23 cellular contexts compared by ENCODE assay signal in the genomic region with DNA sequence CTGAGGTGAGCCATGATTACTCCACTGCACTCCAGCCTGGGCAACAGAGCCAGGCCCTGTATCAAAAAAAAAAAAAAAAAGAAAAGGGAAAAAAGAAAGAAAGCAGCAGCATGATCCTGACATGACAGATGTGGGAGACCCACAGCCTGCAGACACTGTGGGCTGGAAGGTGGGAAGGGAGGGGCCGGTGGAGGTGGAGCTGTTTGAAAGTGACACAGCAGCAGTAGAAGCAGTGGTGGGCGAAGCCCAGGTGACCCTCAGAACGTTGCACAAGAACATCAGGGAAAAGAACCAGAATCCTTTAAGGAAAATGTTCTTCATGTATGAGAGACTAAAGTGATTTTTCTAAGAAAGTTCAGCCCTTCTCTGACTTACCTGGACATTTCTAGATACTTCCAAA. TPM values are rescaled to one million over a fixed set of nuclear protein-coding genes. Genes with fewer than 3 reads are reported as not detected.
"Had no signal": no experiment of that assay in that cellular context is flagged by ENCODE, and none has a peak within 500 bp of the region (broad histone marks: within the 10 kb centered on the region; RNA-seq: fewer than 3 reads in every experiment).

No MANE protein-coding gene starts in this region.

- H3K27me3 Mint-ChIP-seq: activated T-cell treated with anti-CD3 and anti-CD28 coated beads, Interleukin-2, amount 50 U/mL, for 24 hours; stimulated activated naive CD8-positive, alpha-beta T cell treated with anti-CD3 and anti-CD28 coated beads, Interleukin-15, Interleukin-2, amounts not matched to agents 100 ng/mL and 50 ng/mL, for 24 hours had no signal

- H3K27ac ChIP-seq: body of pancreas, cardiac muscle cell, epithelial cell of prostate, lower lobe of right lung, thyroid gland had no signal

- H3K9me3 Mint-ChIP-seq: activated naive CD4-positive, alpha-beta T cell treated with anti-CD3 and anti-CD28 coated beads for 36 hours; activated T-cell treated with anti-CD3 and anti-CD28 coated beads, Interleukin-2, amount 50 U/mL, for 24 hours; immature natural killer cell; natural killer cell; stimulated activated naive CD8-positive, alpha-beta T cell treated with anti-CD3 and anti-CD28 coated beads, Interleukin-15, Interleukin-2, amounts not matched to agents 100 ng/mL and 50 ng/mL, for 24 hours had no signal

- H3K27me3 ChIP-seq: body of pancreas, cardiac muscle cell, thyroid gland had no signal

- H3K4me3 ChIP-seq: body of pancreas, cardiac muscle cell, lower lobe of right lung, thyroid gland had no signal

- ATAC-seq: body of pancreas, left lobe of liver, lower lobe of right lung, natural killer cell had no signal

- DNase-seq: activated CD8-positive, alpha-beta memory T cell treated with anti-CD3 and anti-CD28 coated beads for 24 hours; activated CD8-positive, alpha-beta memory T cell treated with anti-CD3 and anti-CD28 coated beads, Interleukin-2, amount 50 U/mL, for 4 hours; activated naive CD4-positive, alpha-beta T cell treated with anti-CD3 and anti-CD28 coated beads for 36 hours; activated T-cell treated with anti-CD3 and anti-CD28 coated beads, Interleukin-2, amount 50 U/mL, for 24 hours; anterior cingulate cortex; body of pancreas; immature natural killer cell; lower lobe of right lung; natural killer cell; stimulated activated CD4-positive, alpha-beta T cell treated with anti-CD3 and anti-CD28 coated beads, Interleukin-4, amount 100 ng/mL, for 4 hours; substantia nigra; thyroid gland had no signal

- H3K36me3 Mint-ChIP-seq: immature natural killer cell, natural killer cell had no signal

- H3K36me3 ChIP-seq: cardiac muscle cell, prostate gland, thyroid gland had no signal

- H3K27ac Mint-ChIP-seq: activated naive CD4-positive, alpha-beta T cell treated with anti-CD3 and anti-CD28 coated beads for 36 hours; activated T-cell treated with anti-CD3 and anti-CD28 coated beads, Interleukin-2, amount 50 U/mL, for 24 hours; natural killer cell; stimulated activated naive CD8-positive, alpha-beta T cell treated with anti-CD3 and anti-CD28 coated beads, Interleukin-15, Interleukin-2, amounts not matched to agents 100 ng/mL and 50 ng/mL, for 24 hours had no signal

- H3K4me3 Mint-ChIP-seq: activated naive CD4-positive, alpha-beta T cell treated with anti-CD3 and anti-CD28 coated beads for 36 hours; activated T-cell treated with anti-CD3 and anti-CD28 coated beads, Interleukin-2, amount 50 U/mL, for 24 hours; immature natural killer cell; natural killer cell; stimulated activated naive CD8-positive, alpha-beta T cell treated with anti-CD3 and anti-CD28 coated beads, Interleukin-15, Interleukin-2, amounts not matched to agents 100 ng/mL and 50 ng/mL, for 24 hours had no signal

- H3K9me3 ChIP-seq: body of pancreas, lower lobe of right lung, prostate gland, thyroid gland had no signal

RNA-seq across cellular contexts. Expression of a gene that starts 26.3 kb away (rescaled TPM):
- total RNA-seq: activated naive CD4-positive, alpha-beta T cell treated with anti-CD3 and anti-CD28 coated beads for 36 hours; body of pancreas; cardiac muscle cell; cerebellum; fibroblast of villous mesenchyme; kidney epithelial cell; natural killer cell; osteoblast; T-helper 2 cell treated with Interferon-gamma antibody and Interleukin-4, amounts not matched to agents 100 ng/mL and 5 ng/mL, for 36 hours; thyroid gland had no signal
- polyA plus RNA-seq: cardiac muscle cell, immature natural killer cell, urinary bladder had no signal
